ENCODE assay signal across 15 cellular contexts in the genomic region with DNA sequence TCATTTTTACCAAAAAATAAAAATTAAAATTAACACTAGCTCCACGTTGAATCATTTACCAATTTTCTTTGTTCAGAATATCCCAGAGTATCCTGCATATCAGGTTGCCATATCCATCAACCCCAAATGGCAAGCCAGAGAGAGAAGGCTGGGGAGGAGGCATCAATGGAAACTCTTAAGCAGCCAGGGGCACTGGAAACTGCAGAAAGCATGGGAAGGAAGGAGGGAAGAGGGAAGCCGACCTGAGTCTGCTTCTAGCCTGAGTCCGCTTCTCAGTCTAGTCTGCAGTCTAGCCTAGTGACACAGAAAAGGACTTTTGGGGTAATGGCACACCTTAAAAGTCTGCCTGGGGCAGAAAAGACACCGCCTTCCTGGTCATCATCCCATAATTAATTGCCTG. TPM values are rescaled to one million over a fixed set of nuclear protein-coding genes. Genes with fewer than 3 reads are reported as not detected.
A peak's percentile ranks its signal among the peaks of the same experiment; 100 is the strongest.
DNase-seq lines count a peak whose midpoint lies in the region; ATAC-seq and TF ChIP-seq lines count a peak whose summit lies in the region.
"Had no signal": no experiment of that assay in that cellular context is flagged by ENCODE, and none has a peak within 500 bp of the region (broad histone marks: within the 10 kb centered on the region; RNA-seq: fewer than 3 reads in every experiment).

No MANE protein-coding gene starts in this region.

- BruUV-seq in PC-9 (replicated peaks; lab: Mats Ljungman, UMichigan), result no TSS peak

- H3K4me1 ChIP-seq in PC-9 (replicated peaks; ENCODE audit: insufficient read depth), result peaks cover 39% of the 10 kb centered on the region
- H3K4me1 ChIP-seq: psoas muscle had no signal

- no peak for TF ChIP-seq CTCF in PC-9 (conservative IDR thresholded peaks at IDR 0.05)

- no peaks in the 10 kb centered on the region for H3K9me3 ChIP-seq in PC-9 (ENCODE audit: insufficient read depth, low read depth)
- H3K9me3 ChIP-seq: psoas muscle, thoracic aorta had no signal

- H3K79me2 ChIP-seq in PC-9 (ENCODE audit: low read depth), result peaks cover 32% of the 10 kb centered on the region

- H4K20me1 ChIP-seq in PC-9 (ENCODE audit: insufficient read depth), result no peaks in the 10 kb centered on the region

- peaks cover 10% of the 10 kb centered on the region; the same call in 1 of the 2 replicates for H3F3A ChIP-seq in PC-9 (ENCODE audit: insufficient read depth, low read depth)

- no peak overlapping the region for H3K4me3 Mint-ChIP-seq in activated CD4-positive, alpha-beta T cell treated with anti-CD3 and anti-CD28 coated beads, Interleukin-2, amount 10 ng/mL, durations not matched to agents 24 days and 14 days
- peak overlapping the region in 1 of 2 donors; percentile 82 for H3K4me3 Mint-ChIP-seq in effector memory CD8-positive, alpha-beta T cell
- peak overlapping the region; percentile 88 for H3K4me3 Mint-ChIP-seq in stimulated activated effector memory CD8-positive, alpha-beta T cell treated with anti-CD3 and anti-CD28 coated beads, Interleukin-12 subunit alpha, Interleukin-12 subunit beta, amount 100 ng/mL, for 72 hours

- intact Hi-C loops in activated CD4-positive, alpha-beta T cell treated with anti-CD3 and anti-CD28 coated beads, Interleukin-2, amount 10 ng/mL, durations not matched to agents 24 days and 14 days (cut with micrococcal nuclease), result loop anchor here (10.0 kb wide), 1 partner anchor 256 kb away; the partner anchor contains the start of gene FAH
- intact Hi-C loops in PC-9 (cut with micrococcal nuclease; ENCODE audit: unreplicated experiment) (no loop called here), posterior cingulate gyrus (cut with DNase I) (loop anchor here (10.0 kb wide), 1 partner anchor 156 kb away; the partner anchor contains the start of gene ZFAND6)

- peak overlapping the region; percentile 88; the same call in 1 of the 2 replicates for H3K4me2 ChIP-seq in PC-9

- ATAC-seq in effector memory CD8-positive, alpha-beta T cell (replicated peaks), result no peak
- no peak for ATAC-seq in stimulated activated effector memory CD8-positive, alpha-beta T cell treated with anti-CD3 and anti-CD28 coated beads, Interleukin-12 subunit alpha, Interleukin-12 subunit beta, amount 100 ng/mL, for 72 hours
- ATAC-seq in GM21825 (IDR thresholded peaks at IDR 0.05; ENCODE audit: unreplicated experiment), result no peak
- ATAC-seq: psoas muscle had no signal

- peaks cover 48% of the 10 kb centered on the region for H3K4me1 Mint-ChIP-seq in activated CD4-positive, alpha-beta T cell treated with anti-CD3 and anti-CD28 coated beads, Interleukin-2, amount 10 ng/mL, durations not matched to agents 24 days and 14 days
- H3K4me1 Mint-ChIP-seq in effector memory CD8-positive, alpha-beta T cell (ENCODE audit: low read depth in 2 of 2), result peaks cover 19 to 23% of the 10 kb centered on the region in 2 donors
- H3K4me1 Mint-ChIP-seq in stimulated activated effector memory CD8-positive, alpha-beta T cell treated with anti-CD3 and anti-CD28 coated beads, Interleukin-12 subunit alpha, Interleukin-12 subunit beta, amount 100 ng/mL, for 72 hours, result peaks cover 49% of the 10 kb centered on the region

- H3K27ac Mint-ChIP-seq in activated CD4-positive, alpha-beta T cell treated with anti-CD3 and anti-CD28 coated beads, Interleukin-2, amount 10 ng/mL, durations not matched to agents 24 days and 14 days, result peak overlapping the region; percentile 76
- H3K27ac Mint-ChIP-seq in effector memory CD8-positive, alpha-beta T cell, result peak overlapping the region; percentile 75 to 92
- peak overlapping the region; percentile 60 for H3K27ac Mint-ChIP-seq in stimulated activated effector memory CD8-positive, alpha-beta T cell treated with anti-CD3 and anti-CD28 coated beads, Interleukin-12 subunit alpha, Interleukin-12 subunit beta, amount 100 ng/mL, for 72 hours

- H3K9me2 ChIP-seq in PC-9 (ENCODE audit: insufficient read depth), result no peaks in the 10 kb centered on the region; the same call in 1 of the 2 replicates

- no peak overlapping the region for H3K4me3 ChIP-seq in PC-9
- H3K4me3 ChIP-seq: lung, psoas muscle had no signal

- H2AFZ ChIP-seq in PC-9, result no peak overlapping the region

- POLR2A ChIA-PET in PC-9 (lab: Charles Lee; ENCODE audit: unreplicated experiment), result interaction anchor here (0.6 kb wide), 1 partner anchor 197 kb away, joined by 5 read pairs; no protein-coding TSS in a partner anchor

- no peaks in the 10 kb centered on the region for H3K27me3 Mint-ChIP-seq in activated CD4-positive, alpha-beta T cell treated with anti-CD3 and anti-CD28 coated beads, Interleukin-2, amount 10 ng/mL, durations not matched to agents 24 days and 14 days
- H3K27me3 Mint-ChIP-seq in effector memory CD8-positive, alpha-beta T cell, result no peaks in the 10 kb centered on the region

- CTCF ChIA-PET in PC-9 (lab: Charles Lee), result no interaction called here

- DNase-seq in activated CD4-positive, alpha-beta T cell treated with anti-CD3 and anti-CD28 coated beads, Interleukin-2, amount 10 ng/mL, durations not matched to agents 24 days and 14 days, result no peak
- DNase-seq in activated CD4-positive, alpha-beta T cell treated with anti-CD3 and anti-CD28 coated beads for 4 hours, result no peak
- DNase-seq in PC-9 (no peak), posterior cingulate gyrus (no peak)
- DNase-seq in effector memory CD8-positive, alpha-beta T cell, result no peak
- DNase-seq in stimulated activated effector memory CD8-positive, alpha-beta T cell treated with anti-CD3 and anti-CD28 coated beads, Interleukin-12 subunit alpha, Interleukin-12 subunit beta, amount 100 ng/mL, for 72 hours (ENCODE audit: low spot score in 2 of 2), result no peak
- DNase-seq in activated CD4-positive, CD25-positive, alpha-beta regulatory T cell (lab: John Stamatoyannopoulos, UW), result no peak
- DNase-seq: activated CD4-positive, CD25-positive, alpha-beta regulatory T cell treated with anti-CD3 and anti-CD28 coated beads, Interleukin-2, amount 50 U/mL, for 72 hours; amniotic stem cell; NCI-H446; psoas muscle; SHP77 treated with DMSO at 0.1 percent for 48 hours had no signal

- H3K27ac ChIP-seq in PC-9, result peak overlapping the region; percentile 63
- H3K27ac ChIP-seq: psoas muscle had no signal

- H3K36me3 Mint-ChIP-seq in activated CD4-positive, alpha-beta T cell treated with anti-CD3 and anti-CD28 coated beads, Interleukin-2, amount 10 ng/mL, durations not matched to agents 24 days and 14 days (ENCODE audit: low read depth), result peaks cover 32% of the 10 kb centered on the region
- H3K36me3 Mint-ChIP-seq in effector memory CD8-positive, alpha-beta T cell (ENCODE audit: insufficient read depth), result peaks cover 10% of the 10 kb centered on the region
- H3K36me3 Mint-ChIP-seq in stimulated activated effector memory CD8-positive, alpha-beta T cell treated with anti-CD3 and anti-CD28 coated beads, Interleukin-12 subunit alpha, Interleukin-12 subunit beta, amount 100 ng/mL, for 72 hours, result peaks cover 6% of the 10 kb centered on the region

- H3K36me3 ChIP-seq in PC-9 (ENCODE audit: low read depth), result no peaks in the 10 kb centered on the region
- H3K36me3 ChIP-seq: thoracic aorta had no signal

- H3K9me3 Mint-ChIP-seq in activated CD4-positive, alpha-beta T cell treated with anti-CD3 and anti-CD28 coated beads, Interleukin-2, amount 10 ng/mL, durations not matched to agents 24 days and 14 days, result peaks cover 7% of the 10 kb centered on the region
- no peaks in the 10 kb centered on the region for H3K9me3 Mint-ChIP-seq in effector memory CD8-positive, alpha-beta T cell
- H3K9me3 Mint-ChIP-seq in stimulated activated effector memory CD8-positive, alpha-beta T cell treated with anti-CD3 and anti-CD28 coated beads, Interleukin-12 subunit alpha, Interleukin-12 subunit beta, amount 100 ng/mL, for 72 hours, result peaks cover 3% of the 10 kb centered on the region

- no peaks in the 10 kb centered on the region for H3K27me3 ChIP-seq in PC-9 (ENCODE audit: insufficient read depth, low read depth)

RNA-seq across cellular contexts. Expression of gene MTHFS, which starts 1.6 kb away (rescaled TPM):
- total RNA-seq in activated CD4-positive, alpha-beta T cell treated with anti-CD3 and anti-CD28 coated beads, Interleukin-2, amount 10 ng/mL, durations not matched to agents 24 days and 14 days, result 34.5 and 35.3 TPM in 2 replicates
- 27.1 and 33.6 TPM in 2 replicates for total RNA-seq in PC-9 (2021)
